32 cellular contexts compared by ENCODE assay signal in genomic region chr4:139670765-139671164, GRCh38.
"Had no signal": no experiment of that assay in that cellular context is flagged by ENCODE, and none has a peak within 500 bp of the region (broad histone marks: within the 10 kb centered on the region; RNA-seq: fewer than 3 reads in every experiment).

No MANE protein-coding gene starts in this region.

- H3K9me3 ChIP-seq: ascending aorta, gastroesophageal sphincter, pancreas, psoas muscle, stomach, thyroid gland had no signal

- H3K4me3 Mint-ChIP-seq: activated B cell treated with CpG ODN at 0.5 μM for 24 hours; activated CD8-positive, alpha-beta memory T cell treated with anti-CD3 and anti-CD28 coated beads, Interleukin-2, amount 10 ng/mL, durations not matched to agents 7 days and 5 days; activated CD8-positive, alpha-beta T cell treated with anti-CD3 and anti-CD28 coated beads, Interleukin-2, amount 10 ng/mL, durations not matched to agents 7 days and 5 days; activated naive CD4-positive, alpha-beta T cell treated with anti-CD3 and anti-CD28 coated beads for 36 hours; activated naive CD8-positive, alpha-beta T cell treated with anti-CD3 and anti-CD28 coated beads, Interleukin-2, amount 10 ng/mL, durations not matched to agents 7 days and 5 days; brain; naive thymus-derived CD8-positive, alpha-beta T cell; neural crest cell; stimulated activated naive B cell treated with anti-CD40 and anti-IgM and Interleukin-4, amounts not matched to agents 10 μg/mL and 1 μg/mL and 100 μg/mL, for 72 hours; T-helper 1 cell treated with Interleukin-12 subunit alpha and Interleukin-12 subunit beta and Interleukin-4 antibody, amounts not matched to agents 30 μg/mL and 1 μg/mL, for 36 hours had no signal

- H3K27ac ChIP-seq: ascending aorta, cardiac muscle cell, coronary artery, dorsolateral prefrontal cortex, gastroesophageal sphincter, pancreas, psoas muscle, stomach, thyroid gland had no signal

- H3K9me3 Mint-ChIP-seq: activated B cell treated with CpG ODN at 0.5 μM for 24 hours; activated naive CD4-positive, alpha-beta T cell treated with anti-CD3 and anti-CD28 coated beads for 36 hours; activated naive CD8-positive, alpha-beta T cell treated with anti-CD3 and anti-CD28 coated beads, Interleukin-2, amount 10 ng/mL, durations not matched to agents 7 days and 5 days; brain; naive thymus-derived CD8-positive, alpha-beta T cell; neural crest cell; stimulated activated naive B cell treated with anti-CD40 and anti-IgM and Interleukin-4, amounts not matched to agents 10 μg/mL and 1 μg/mL and 100 μg/mL, for 72 hours; T-helper 1 cell treated with Interleukin-12 subunit alpha and Interleukin-12 subunit beta and Interleukin-4 antibody, amounts not matched to agents 30 μg/mL and 1 μg/mL, for 36 hours had no signal

- H3K36me3 Mint-ChIP-seq: brain; naive thymus-derived CD8-positive, alpha-beta T cell had no signal

- H3K4me2 ChIP-seq: smooth muscle cell had no signal

- H3K27me3 ChIP-seq: ascending aorta, cardiac muscle cell, dorsolateral prefrontal cortex, gastroesophageal sphincter, pancreas, stomach, thyroid gland had no signal

- DNase-seq: activated B cell treated with CpG ODN at 0.5 μM for 24 hours; activated CD8-positive, alpha-beta memory T cell treated with anti-CD3 and anti-CD28 coated beads, Interleukin-2, amount 10 ng/mL, durations not matched to agents 7 days and 5 days; activated CD8-positive, alpha-beta T cell treated with anti-CD3 and anti-CD28 coated beads, Interleukin-2, amount 10 ng/mL, durations not matched to agents 7 days and 5 days; activated effector memory CD4-positive, alpha-beta T cell treated with anti-CD3 and anti-CD28 coated beads, Interleukin-2, amount 50 U/mL, for 16 hours; activated naive CD4-positive, alpha-beta T cell treated with anti-CD3 and anti-CD28 coated beads for 36 hours; activated naive CD8-positive, alpha-beta T cell treated with anti-CD3 and anti-CD28 coated beads, Interleukin-2, amount 10 ng/mL, durations not matched to agents 7 days and 5 days; cerebellar nuclear complex; dorsolateral prefrontal cortex; effector memory CD4-positive, alpha-beta T cell; hippocampal formation; left cardiac atrium; left ventricle myocardium superior; midbrain; naive thymus-derived CD8-positive, alpha-beta T cell; nucleus accumbens; pancreas; psoas muscle; stimulated activated CD4-positive, alpha-beta T cell treated with anti-CD3 and anti-CD28 coated beads, Interleukin-15, amount 100 ng/mL, for 24 hours; stimulated activated CD4-positive, alpha-beta T cell treated with anti-CD3 and anti-CD28 coated beads, Interleukin-2, amount 100 ng/mL, for 24 hours; stimulated activated naive B cell treated with anti-CD40 and anti-IgM and Interleukin-4, amounts not matched to agents 10 μg/mL and 1 μg/mL and 100 μg/mL, for 72 hours; stomach; SW 1271; T-helper 9 cell; thyroid gland had no signal

- H3K4me3 ChIP-seq: ascending aorta, cardiac muscle cell, coronary artery, dorsolateral prefrontal cortex, gastroesophageal sphincter, pancreas, psoas muscle, smooth muscle cell, stomach, thyroid gland had no signal

- H3K36me3 ChIP-seq: cardiac muscle cell, pancreas, thyroid gland had no signal

- H3K27ac Mint-ChIP-seq: activated B cell treated with CpG ODN at 0.5 μM for 24 hours; activated CD8-positive, alpha-beta memory T cell treated with anti-CD3 and anti-CD28 coated beads, Interleukin-2, amount 10 ng/mL, durations not matched to agents 7 days and 5 days; activated CD8-positive, alpha-beta T cell treated with anti-CD3 and anti-CD28 coated beads, Interleukin-2, amount 10 ng/mL, durations not matched to agents 7 days and 5 days; activated naive CD4-positive, alpha-beta T cell treated with anti-CD3 and anti-CD28 coated beads for 36 hours; activated naive CD8-positive, alpha-beta T cell treated with anti-CD3 and anti-CD28 coated beads, Interleukin-2, amount 10 ng/mL, durations not matched to agents 7 days and 5 days; brain; stimulated activated naive B cell treated with anti-CD40 and anti-IgM and Interleukin-4, amounts not matched to agents 10 μg/mL and 1 μg/mL and 100 μg/mL, for 72 hours; T-helper 1 cell treated with Interleukin-12 subunit alpha and Interleukin-12 subunit beta and Interleukin-4 antibody, amounts not matched to agents 30 μg/mL and 1 μg/mL, for 36 hours had no signal

- H3K27me3 Mint-ChIP-seq: activated B cell treated with CpG ODN at 0.5 μM for 24 hours; activated CD8-positive, alpha-beta memory T cell treated with anti-CD3 and anti-CD28 coated beads, Interleukin-2, amount 10 ng/mL, durations not matched to agents 7 days and 5 days; brain had no signal
